ENCODE assay signal across 17 cellular contexts in genomic region chrX:123081766-123082165, GRCh38.
DNase-seq lines count a peak whose midpoint lies in the region; FAIRE-seq and TF ChIP-seq lines count a peak whose summit lies in the region.
"Had no signal": no experiment of that assay in that cellular context is flagged by ENCODE, and none has a peak within 500 bp of the region (broad histone marks: within the 10 kb centered on the region; RNA-seq: fewer than 3 reads in every experiment).

No MANE protein-coding gene starts in this region.

- TF ChIP-seq POLR2A in vagina (IDR thresholded peaks at IDR 0.05), result no peak

- H2AFZ ChIP-seq in mesenchymal stem cell (ENCODE audit: low read depth, low read length), result no peak overlapping the region

- TF ChIP-seq CTCF in bronchial epithelial cell (IDR thresholded peaks at IDR 0.05; ENCODE audit: insufficient read depth, low read length, severe bottlenecking) (no peak), vagina (IDR thresholded peaks at IDR 0.05) (no peak)

- H2BK5ac ChIP-seq in mesenchymal stem cell (ENCODE audit: low read depth, low read length, poor library complexity, severe bottlenecking), result no peak overlapping the region

- DNase-seq in EH (ENCODE audit: low read depth) (peak; percentile 48), SJCRH30 (peak; percentile 20 to 69), bronchial epithelial cell (ENCODE audit: low read depth) (peak; percentile 78), skeletal muscle cell (ENCODE audit: low read depth) (peak; percentile 45), vagina (ENCODE audit: extremely low spot score in 2 of 2) (no peak), mesenchymal stem cell (no peak)
- no peak for DNase-seq in activated CD4-positive, alpha-beta memory T cell treated with anti-CD3 and anti-CD28 coated beads, Interleukin-2, amount 10 ng/mL, durations not matched to agents 7 days and 5 days
- DNase-seq: DMS79 treated with DMSO at 0.1 percent for 48 hours; H9; MM.1S; NCI-H1092 treated with DMSO at 0.1 percent for 48 hours; NCI-H1694; NCI-H2081 treated with DMSO at 0.1 percent for 48 hours; NK-92 treated with Interleukin-12 subunit alpha and Interleukin-12 subunit beta, amount 100 ng/mL, for 24 hours; Peyer's patch had no signal

- no peaks in the 10 kb centered on the region for H3K9me3 ChIP-seq in SJCRH30 (replicated peaks)
- no peaks in the 10 kb centered on the region for H3K9me3 ChIP-seq in vagina
- H3K9me3 ChIP-seq in mesenchymal stem cell (ENCODE audit: control insufficient read depth, low read length), result no peaks in the 10 kb centered on the region
- H3K9me3 ChIP-seq: Peyer's patch had no signal

- H3K18ac ChIP-seq in mesenchymal stem cell (ENCODE audit: low read depth in 1 of 2, low read length in 2 of 2), result no peak overlapping the region

- H3K4me3 ChIP-seq in SJCRH30 (no peak overlapping the region), bronchial epithelial cell (ENCODE audit: low read depth, low read length) (no peak overlapping the region), skeletal muscle cell (ENCODE audit: low read depth, low read length) (no peak overlapping the region), vagina (no peak overlapping the region), mesenchymal stem cell (ENCODE audit: insufficient read depth in 1 of 2, low read depth in 1 of 2, low read length in 2 of 2) (no peak overlapping the region)
- H3K4me3 ChIP-seq: Peyer's patch had no signal

- H3K9ac ChIP-seq in mesenchymal stem cell (ENCODE audit: low read length), result no peak overlapping the region
- H3K9ac ChIP-seq: KMS-11 had no signal

- H3K23ac ChIP-seq in mesenchymal stem cell (ENCODE audit: low read length in 2 of 2), result no peak overlapping the region

- H3K36me3 Mint-ChIP-seq in activated CD4-positive, alpha-beta memory T cell treated with anti-CD3 and anti-CD28 coated beads, Interleukin-2, amount 10 ng/mL, durations not matched to agents 7 days and 5 days (ENCODE audit: low read depth), result no peaks in the 10 kb centered on the region

- H3K27ac ChIP-seq in SJCRH30, result peak overlapping the region; percentile 87
- no peak overlapping the region for H3K27ac ChIP-seq in vagina
- H3K27ac ChIP-seq in mesenchymal stem cell (ENCODE audit: low read length, poor library complexity, severe bottlenecking), result no peak overlapping the region
- H3K27ac ChIP-seq: KMS-11, Peyer's patch had no signal

- no peak overlapping the region for H3K4me3 Mint-ChIP-seq in activated CD4-positive, alpha-beta memory T cell treated with anti-CD3 and anti-CD28 coated beads, Interleukin-2, amount 10 ng/mL, durations not matched to agents 7 days and 5 days
- H3K4me3 Mint-ChIP-seq: H9 had no signal

- FAIRE-seq in bronchial epithelial cell (lab: Jason Lieb, UNC), result no peak
- FAIRE-seq: G401.6 had no signal

- H3K4me1 Mint-ChIP-seq in activated CD4-positive, alpha-beta memory T cell treated with anti-CD3 and anti-CD28 coated beads, Interleukin-2, amount 10 ng/mL, durations not matched to agents 7 days and 5 days, result no peaks in the 10 kb centered on the region

- intact Hi-C loops in vagina (cut with DNase I), result no loop called here

- no peaks in the 10 kb centered on the region for H3K36me3 ChIP-seq in SJCRH30
- H3K36me3 ChIP-seq in bronchial epithelial cell (ENCODE audit: control insufficient read depth, insufficient read depth, low read length), result no peaks in the 10 kb centered on the region
- no peaks in the 10 kb centered on the region for H3K36me3 ChIP-seq in vagina
- no peaks in the 10 kb centered on the region for H3K36me3 ChIP-seq in mesenchymal stem cell (ENCODE audit: control insufficient read depth in 1 of 2, insufficient read depth in 2 of 2, low read depth in 1 of 2, low read length in 2 of 2)
- H3K36me3 ChIP-seq: Peyer's patch had no signal

- no peak overlapping the region for H3K27ac Mint-ChIP-seq in activated CD4-positive, alpha-beta memory T cell treated with anti-CD3 and anti-CD28 coated beads, Interleukin-2, amount 10 ng/mL, durations not matched to agents 7 days and 5 days
- H3K27ac Mint-ChIP-seq: H9 had no signal

- H3K27me3 ChIP-seq in SJCRH30, result no peaks in the 10 kb centered on the region
- no peaks in the 10 kb centered on the region for H3K27me3 ChIP-seq in bronchial epithelial cell (ENCODE audit: control insufficient read depth, insufficient read depth, low read length)
- H3K27me3 ChIP-seq in vagina, result no peaks in the 10 kb centered on the region
- H3K27me3 ChIP-seq in mesenchymal stem cell (ENCODE audit: control insufficient read depth in 1 of 2, insufficient read depth in 1 of 2, low read length in 2 of 2), result no peaks in the 10 kb centered on the region
- H3K27me3 ChIP-seq: Peyer's patch had no signal

- H2BK12ac ChIP-seq in mesenchymal stem cell (ENCODE audit: low read length in 2 of 2), result no peak overlapping the region

- H3K4me1 ChIP-seq in SJCRH30, result peaks cover 37% of the 10 kb centered on the region
- H3K4me1 ChIP-seq in vagina, result no peaks in the 10 kb centered on the region
- no peaks in the 10 kb centered on the region for H3K4me1 ChIP-seq in mesenchymal stem cell (ENCODE audit: control insufficient read depth, insufficient read depth, low read depth, low read length)
- H3K4me1 ChIP-seq: Peyer's patch had no signal

- no peak overlapping the region for H2BK120ac ChIP-seq in mesenchymal stem cell (ENCODE audit: low read depth, low read length)

- H3K14ac ChIP-seq in mesenchymal stem cell (ENCODE audit: low read length in 2 of 2), result no peak overlapping the region

- no peaks in the 10 kb centered on the region for H3K79me1 ChIP-seq in mesenchymal stem cell (replicated peaks; ENCODE audit: low read length, poor library complexity, severe bottlenecking)

- H4K91ac ChIP-seq in mesenchymal stem cell (ENCODE audit: low read length), result no peak overlapping the region

- no peak overlapping the region for H4K8ac ChIP-seq in mesenchymal stem cell (ENCODE audit: low read length)

- no peaks in the 10 kb centered on the region for H3K27me3 Mint-ChIP-seq in activated CD4-positive, alpha-beta memory T cell treated with anti-CD3 and anti-CD28 coated beads, Interleukin-2, amount 10 ng/mL, durations not matched to agents 7 days and 5 days

- POLR2A ChIA-PET in activated CD4-positive, alpha-beta memory T cell treated with anti-CD3 and anti-CD28 coated beads, Interleukin-2, amount 10 ng/mL, durations not matched to agents 7 days and 5 days (lab: Charles Lee), result no interaction called here

- no peak overlapping the region for H2AK5ac ChIP-seq in mesenchymal stem cell (ENCODE audit: low read length, severe bottlenecking)

- H3K9me3 Mint-ChIP-seq in activated CD4-positive, alpha-beta memory T cell treated with anti-CD3 and anti-CD28 coated beads, Interleukin-2, amount 10 ng/mL, durations not matched to agents 7 days and 5 days, result no peaks in the 10 kb centered on the region

- CTCF ChIA-PET in activated CD4-positive, alpha-beta memory T cell treated with anti-CD3 and anti-CD28 coated beads, Interleukin-2, amount 10 ng/mL, durations not matched to agents 7 days and 5 days (lab: Charles Lee), result no interaction called here

- H2BK15ac ChIP-seq in mesenchymal stem cell (ENCODE audit: low read depth, poor library complexity, severe bottlenecking), result no peak overlapping the region

- no peak overlapping the region for H3K4ac ChIP-seq in mesenchymal stem cell (ENCODE audit: low read depth in 1 of 2, low read length in 2 of 2)

- no peak overlapping the region for H3K4me2 ChIP-seq in mesenchymal stem cell (ENCODE audit: low read length, poor library complexity, severe bottlenecking)
- H3K4me2 ChIP-seq: KMS-11 had no signal

Comparison
In these comparisons a context has a peak if more than half of its experiments do, and no peak if none do; other contexts are left out.
1. DNase-seq: peak in EH (single experiment), SJCRH30 (2 of 2), bronchial epithelial cell (single experiment) and skeletal muscle cell (single experiment); none in activated CD4-positive, alpha-beta memory T cell treated with anti-CD3 and anti-CD28 coated beads, Interleukin-2, amount 10 ng/mL, durations not matched to agents 7 days and 5 days (single experiment), vagina (0 of 2) and mesenchymal stem cell (single experiment).